8 cellular contexts compared by ENCODE assay signal in the genomic region with DNA sequence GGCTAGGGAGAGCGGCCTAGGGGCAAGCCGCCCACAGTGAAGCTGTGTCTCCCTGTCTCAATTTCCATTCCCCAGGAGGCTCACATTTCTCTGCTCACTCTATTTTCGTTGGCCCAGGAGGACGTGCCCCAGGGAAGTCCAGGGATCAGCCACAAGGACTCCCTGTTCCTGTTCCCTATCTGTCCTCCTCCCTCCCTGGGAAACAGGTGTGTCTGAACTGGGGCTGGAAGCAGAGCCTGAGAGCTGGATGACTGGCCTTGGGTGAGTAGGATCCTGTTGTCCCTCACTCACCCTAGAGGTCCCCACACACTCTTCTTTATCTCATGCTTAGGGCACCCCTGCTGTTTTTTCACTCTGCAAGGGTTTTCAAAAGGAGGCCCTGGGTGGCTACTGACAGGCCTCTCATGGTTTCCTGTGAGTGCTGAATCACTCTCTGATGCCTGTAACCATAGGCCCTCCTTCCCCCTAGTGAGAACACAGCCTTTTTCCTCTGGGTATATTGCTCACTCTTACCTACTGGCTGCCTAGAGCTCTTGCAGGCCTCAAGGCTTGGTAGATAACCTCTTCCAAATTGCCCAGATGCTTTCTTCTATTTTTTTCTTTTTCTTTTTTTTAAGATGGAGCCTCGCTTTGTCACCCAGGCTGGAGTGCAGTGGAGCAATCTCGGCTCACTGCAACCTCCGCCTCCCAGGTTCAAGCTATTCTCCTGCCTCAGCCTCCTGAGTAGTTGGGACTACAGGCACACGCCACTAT. TPM values are rescaled to one million over a fixed set of nuclear protein-coding genes. Genes with fewer than 3 reads are reported as not detected.
DNase-seq lines count a peak whose midpoint lies in the region; ATAC-seq and TF ChIP-seq lines count a peak whose summit lies in the region.

No MANE protein-coding gene starts in this region.

- H3K9me3 Mint-ChIP-seq in activated CD8-positive, alpha-beta T cell treated with anti-CD3 and anti-CD28 coated beads for 36 hours: no peaks in the 10 kb centered on the region
- no peaks in the 10 kb centered on the region for H3K9me3 Mint-ChIP-seq in stimulated activated naive CD8-positive, alpha-beta T cell treated with anti-CD3 and anti-CD28 coated beads, Interleukin-15, Interleukin-2, amounts not matched to agents 100 ng/mL and 50 ng/mL, for 24 hours

- H3K36me3 Mint-ChIP-seq in activated CD8-positive, alpha-beta T cell treated with anti-CD3 and anti-CD28 coated beads for 36 hours (ENCODE audit: low read depth): peaks cover 15% of the 10 kb centered on the region
- H3K36me3 Mint-ChIP-seq in stimulated activated naive CD8-positive, alpha-beta T cell treated with anti-CD3 and anti-CD28 coated beads, Interleukin-15, Interleukin-2, amounts not matched to agents 100 ng/mL and 50 ng/mL, for 24 hours (ENCODE audit: low read depth): peaks cover 19% of the 10 kb centered on the region

- intact Hi-C loops in activated CD8-positive, alpha-beta T cell treated with anti-CD3 and anti-CD28 coated beads for 36 hours (cut with micrococcal nuclease): no loop called here

- H3K4me3 Mint-ChIP-seq in activated CD8-positive, alpha-beta T cell treated with anti-CD3 and anti-CD28 coated beads for 36 hours: peak overlapping the region; percentile 32
- peak overlapping the region; percentile 63 for H3K4me3 Mint-ChIP-seq in stimulated activated naive CD8-positive, alpha-beta T cell treated with anti-CD3 and anti-CD28 coated beads, Interleukin-15, Interleukin-2, amounts not matched to agents 100 ng/mL and 50 ng/mL, for 24 hours

- peak; percentile 77 for ATAC-seq in activated CD8-positive, alpha-beta T cell treated with anti-CD3 and anti-CD28 coated beads for 36 hours
- no peak for ATAC-seq in HG03342 (IDR thresholded peaks at IDR 0.05; ENCODE audit: unreplicated experiment)

- peaks cover 51% of the 10 kb centered on the region for H3K4me1 Mint-ChIP-seq in activated CD8-positive, alpha-beta T cell treated with anti-CD3 and anti-CD28 coated beads for 36 hours (ENCODE audit: low read depth)
- peaks cover 72% of the 10 kb centered on the region for H3K4me1 Mint-ChIP-seq in stimulated activated naive CD8-positive, alpha-beta T cell treated with anti-CD3 and anti-CD28 coated beads, Interleukin-15, Interleukin-2, amounts not matched to agents 100 ng/mL and 50 ng/mL, for 24 hours (ENCODE audit: low read depth)

- CTCF ChIA-PET in activated CD8-positive, alpha-beta T cell treated with anti-CD3 and anti-CD28 coated beads for 36 hours (lab: Charles Lee): interaction anchor here (0.8 to 10.4 kb wide), 9 partner anchors 9 to 530 kb away, joined by 3 to 99 read pairs (median 5); a partner anchor contains a TSS
- CTCF ChIA-PET in GM10248 (lab: Yijun Ruan, JAX): interaction anchor here (0.8 to 6.7 kb wide), 8 partner anchors 9 to 495 kb away, joined by 3 to 30 read pairs (median 3); a partner anchor contains a TSS

- POLR2A ChIA-PET in activated CD8-positive, alpha-beta T cell treated with anti-CD3 and anti-CD28 coated beads for 36 hours (lab: Charles Lee): interaction anchor here (0.5 to 7.6 kb wide), 6 partner anchors 10 to 79 kb away, joined by 3 to 114 read pairs (median 6); a partner anchor contains a TSS
- POLR2A ChIA-PET in GM10248 (lab: Yijun Ruan, JAX): no interaction called here

- peak overlapping the region; percentile 98 for H3K27ac Mint-ChIP-seq in activated CD8-positive, alpha-beta T cell treated with anti-CD3 and anti-CD28 coated beads for 36 hours
- H3K27ac Mint-ChIP-seq in stimulated activated naive CD8-positive, alpha-beta T cell treated with anti-CD3 and anti-CD28 coated beads, Interleukin-15, Interleukin-2, amounts not matched to agents 100 ng/mL and 50 ng/mL, for 24 hours: peak overlapping the region; percentile 98

- DNase-seq in activated CD4-positive, alpha-beta T cell treated with anti-CD3 and anti-CD28 coated beads for 4 hours: peak; percentile 40 to 49
- DNase-seq in activated CD4-positive, alpha-beta T cell treated with anti-CD3 and anti-CD28 coated beads for 1 hour: no peak
- peak; percentile 82 for DNase-seq in activated CD8-positive, alpha-beta T cell treated with anti-CD3 and anti-CD28 coated beads for 36 hours
- DNase-seq in fibroblast of mammary gland (ENCODE audit: low read depth) (peak; percentile 85), GM10248 (ENCODE audit: extremely low spot score) (no peak), NCI-H2196 treated with DMSO at 0.1 percent for 48 hours (lab: John Stamatoyannopoulos, UW; ENCODE audit: unreplicated experiment) (no peak)

- H3K27me3 Mint-ChIP-seq in activated CD8-positive, alpha-beta T cell treated with anti-CD3 and anti-CD28 coated beads for 36 hours: no peaks in the 10 kb centered on the region
- no peaks in the 10 kb centered on the region for H3K27me3 Mint-ChIP-seq in stimulated activated naive CD8-positive, alpha-beta T cell treated with anti-CD3 and anti-CD28 coated beads, Interleukin-15, Interleukin-2, amounts not matched to agents 100 ng/mL and 50 ng/mL, for 24 hours

- TF ChIP-seq CTCF in activated CD8-positive, alpha-beta T cell treated with anti-CD3 and anti-CD28 coated beads for 36 hours (IDR thresholded peaks at IDR 0.05): peak; percentile 24
- TF ChIP-seq CTCF in fibroblast of mammary gland (conservative IDR thresholded peaks at IDR 0.05; ENCODE audit: control insufficient read depth, insufficient read depth, low read depth, low read length) (peak; percentile 2), GM10248 (IDR thresholded peaks at IDR 0.05; ENCODE audit: control extremely low read depth, extremely low read depth, low read depth, missing control alignments) (no peak)

- H3K4me3 ChIP-seq in fibroblast of mammary gland (ENCODE audit: control insufficient read depth, low read depth, low read length): no peak overlapping the region

RNA-seq across cellular contexts. Expression of a gene that starts 3.3 kb away (rescaled TPM):
- 10 to 100 TPM; 58.1 to 60.6 TPM for total RNA-seq in activated CD8-positive, alpha-beta T cell treated with anti-CD3 and anti-CD28 coated beads for 36 hours

RNA-seq across cellular contexts. Expression of a gene that starts 4.0 kb away (rescaled TPM):
- 10 to 100 TPM; 26.6 to 26.7 TPM for total RNA-seq in activated CD8-positive, alpha-beta T cell treated with anti-CD3 and anti-CD28 coated beads for 36 hours

RNA-seq across cellular contexts. Expression of a gene that starts 19.4 kb away (rescaled TPM):
- total RNA-seq in activated CD8-positive, alpha-beta T cell treated with anti-CD3 and anti-CD28 coated beads for 36 hours: 10 to 100 TPM; 94.9 to 96.7 TPM

RNA-seq across cellular contexts. Expression of a gene that starts 37.3 kb away (rescaled TPM):
- under 1 TPM in 1 of 2 experiments, not detected in 1; 0.16 TPM for total RNA-seq in activated CD8-positive, alpha-beta T cell treated with anti-CD3 and anti-CD28 coated beads for 36 hours

Comparison
In these comparisons a context has a peak if more than half of its experiments do, and no peak if none do; other contexts are left out.
1. DNase-seq: peak in activated CD4-positive, alpha-beta T cell treated with anti-CD3 and anti-CD28 coated beads for 4 hours (2 of 2), activated CD8-positive, alpha-beta T cell treated with anti-CD3 and anti-CD28 coated beads for 36 hours (single experiment) and fibroblast of mammary gland (single experiment); none in activated CD4-positive, alpha-beta T cell treated with anti-CD3 and anti-CD28 coated beads for 1 hour (single experiment), GM10248 (single experiment) and NCI-H2196 treated with DMSO at 0.1 percent for 48 hours (single experiment).